1 cellular context compared by ENCODE assay signal in the genomic region with DNA sequence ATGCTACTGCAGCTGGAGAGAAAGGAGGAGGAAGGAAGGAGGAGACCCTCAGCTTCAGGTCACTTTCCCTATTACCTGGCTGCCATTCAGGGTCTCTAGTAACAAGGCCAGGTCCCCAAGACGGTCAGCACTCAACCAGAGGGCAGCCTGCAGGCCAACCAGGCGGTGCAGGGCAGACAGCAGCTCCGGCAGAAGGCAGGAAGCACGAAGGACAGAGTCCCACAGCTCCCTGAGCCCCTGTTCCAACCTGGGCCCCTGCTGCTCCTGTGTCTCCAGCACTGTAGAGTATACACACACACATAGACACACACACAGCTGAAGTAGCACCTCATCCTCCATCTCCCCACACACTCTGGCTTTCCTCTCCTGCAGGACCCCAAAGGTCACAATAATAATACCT.
TF ChIP-seq lines count a peak whose summit lies in the region.

No MANE protein-coding gene starts in this region.

TF ChIP-seq in endothelial cell of umbilical vein, 7 proteins besides CTCF, POLR2A, EP300 and RAD21:
- TF ChIP-seq POLR2AphosphoS5 (IDR thresholded peaks at IDR 0.05; ENCODE audit: insufficient read depth, low read depth, low read length) (no peak), EZH2 (IDR thresholded peaks at IDR 0.05; ENCODE audit: borderline replicate concordance, low read depth, low read length, severe bottlenecking) (no peak), JUN (IDR thresholded peaks at IDR 0.05; ENCODE audit: borderline replicate concordance, insufficient read depth, insufficient read length, low read depth) (no peak), FOS (IDR thresholded peaks at IDR 0.05; ENCODE audit: borderline replicate concordance, insufficient read depth, low read length) (no peak), MYC (IDR thresholded peaks at IDR 0.05; ENCODE audit: low read depth, low read length) (no peak), GATA2 (IDR thresholded peaks at IDR 0.05; ENCODE audit: insufficient read depth, insufficient read length, low read depth, low read length) (no peak)
- TF ChIP-seq, protein P1, sequence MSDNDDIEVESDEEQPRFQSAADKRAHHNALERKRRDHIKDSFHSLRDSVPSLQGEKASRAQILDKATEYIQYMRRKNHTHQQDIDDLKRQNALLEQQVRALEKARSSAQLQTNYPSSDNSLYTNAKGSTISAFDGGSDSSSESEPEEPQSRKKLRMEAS (IDR thresholded peaks at IDR 0.05; ENCODE audit: insufficient read depth, insufficient read length), result no peak
TF ChIP-seq in endothelial cell of umbilical vein: peak in this region for 0.
